In the genomic region with DNA sequence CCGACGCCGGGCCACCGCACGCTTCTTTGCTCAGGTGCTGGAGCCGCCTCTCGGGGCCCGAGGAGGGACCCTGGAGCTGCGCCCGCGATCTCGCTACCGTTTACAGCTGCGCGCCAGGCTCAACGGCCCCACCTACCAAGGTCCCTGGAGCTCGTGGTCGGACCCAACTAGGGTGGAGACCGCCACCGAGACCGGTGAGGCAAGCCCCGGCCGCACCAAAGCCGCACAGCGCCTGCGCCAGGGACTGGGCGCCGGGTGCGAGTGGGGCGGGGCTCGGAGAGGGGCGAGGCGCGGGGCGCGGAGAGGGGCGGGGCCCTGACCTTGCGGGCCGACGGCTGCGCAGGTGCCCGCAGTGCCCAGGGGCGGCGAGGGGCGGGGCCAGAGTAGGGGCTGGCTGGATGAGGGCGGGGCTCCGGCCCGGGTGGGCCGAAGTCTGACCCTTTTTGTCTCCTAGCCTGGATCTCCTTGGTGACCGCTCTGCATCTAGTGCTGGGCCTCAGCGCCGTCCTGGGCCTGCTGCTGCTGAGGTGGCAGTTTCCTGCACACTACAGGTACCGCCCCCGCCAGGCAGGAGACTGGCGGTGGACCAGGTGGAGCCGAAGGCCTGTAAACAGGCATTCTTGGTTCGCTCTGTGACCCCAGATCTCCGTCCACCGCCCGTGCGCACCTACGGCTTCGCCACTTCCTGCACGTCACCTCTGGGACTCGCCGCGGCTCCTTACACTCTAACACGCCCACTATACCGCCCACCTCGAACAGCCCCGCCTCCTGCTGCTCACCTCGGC, we compare ENCODE assay signal across 9 cellular contexts. TPM values are rescaled to one million over a fixed set of nuclear protein-coding genes. Genes with fewer than 3 reads are reported as not detected.
A peak's percentile ranks its signal among the peaks of the same experiment; 100 is the strongest.
DNase-seq lines count a peak whose midpoint lies in the region; ATAC-seq lines count a peak whose summit lies in the region.
"Had no signal": no experiment of that assay in that cellular context is flagged by ENCODE, and none has a peak within 500 bp of the region (broad histone marks: within the 10 kb centered on the region; RNA-seq: fewer than 3 reads in every experiment).

No MANE protein-coding gene starts in this region.

- H3K36me3 ChIP-seq in skeletal muscle tissue (ENCODE audit: control insufficient read depth in 3 of 3, insufficient read depth in 3 of 3, low read length in 3 of 3) = no peaks in the 10 kb centered on the region

- H3K27me3 ChIP-seq in skeletal muscle tissue (ENCODE audit: control insufficient read depth in 3 of 3, insufficient read depth in 3 of 3, low read length in 3 of 3) = no peaks in the 10 kb centered on the region

- H3K9ac ChIP-seq in skeletal muscle tissue (ENCODE audit: low read depth in 1 of 3, low read length in 3 of 3) = peak overlapping the region; percentile 61 to 85 (median 69)

- H3K9me3 ChIP-seq in skeletal muscle tissue (ENCODE audit: control insufficient read depth in 3 of 3, low read length in 3 of 3) = no peaks in the 10 kb centered on the region

- H3K4me3 ChIP-seq in skeletal muscle tissue (ENCODE audit: low read length in 3 of 3) = peak overlapping the region; percentile 68 to 80 (median 71)

- DNase-seq in NCI-H1436 (lab: John Stamatoyannopoulos, UW) (peak; percentile 93), T-helper 9 cell (peak; percentile 30), islet precursor cell (peak; percentile 98), GDM1 (lab: John Stamatoyannopoulos, UW) (no peak)
- DNase-seq in central memory CD4-positive, alpha-beta T cell = peak; percentile 78

- H3K27ac ChIP-seq in skeletal muscle tissue (ENCODE audit: low read depth, low read length) = peak overlapping the region; percentile 49

- peaks cover 12 to 22% (median 13%) of the 10 kb centered on the region in 3 donors for H3K4me1 ChIP-seq in skeletal muscle tissue (ENCODE audit: control insufficient read depth in 3 of 3, insufficient read depth in 3 of 3, low read length in 3 of 3)

- ATAC-seq in GM19035 (IDR thresholded peaks at IDR 0.05; ENCODE audit: unreplicated experiment) = peak; percentile 68
- no peak for ATAC-seq in GM21717 (IDR thresholded peaks at IDR 0.05; ENCODE audit: unreplicated experiment)

RNA-seq across cellular contexts. Expression of gene CDC20, which starts 9.8 kb away (rescaled TPM):
- total RNA-seq in skeletal muscle tissue = 6.8 TPM

RNA-seq across cellular contexts. Expression of gene MPL, which starts 11.4 kb away (rescaled TPM):
- total RNA-seq in skeletal muscle tissue = not detected
- total RNA-seq: glomerular endothelial cell had no signal

RNA-seq across cellular contexts. Expression of gene ELOVL1, which starts 18.8 kb away (rescaled TPM):
- 13.0 TPM for total RNA-seq in skeletal muscle tissue

RNA-seq across cellular contexts. Expression of gene MED8, which starts 40.6 kb away (rescaled TPM):
- 34.4 TPM for total RNA-seq in skeletal muscle tissue

RNA-seq across cellular contexts. Expression of gene SZT2, which starts 40.7 kb away (rescaled TPM):
- total RNA-seq in skeletal muscle tissue = 21.4 TPM
